8 cellular contexts compared by ENCODE assay signal in the genomic region with DNA sequence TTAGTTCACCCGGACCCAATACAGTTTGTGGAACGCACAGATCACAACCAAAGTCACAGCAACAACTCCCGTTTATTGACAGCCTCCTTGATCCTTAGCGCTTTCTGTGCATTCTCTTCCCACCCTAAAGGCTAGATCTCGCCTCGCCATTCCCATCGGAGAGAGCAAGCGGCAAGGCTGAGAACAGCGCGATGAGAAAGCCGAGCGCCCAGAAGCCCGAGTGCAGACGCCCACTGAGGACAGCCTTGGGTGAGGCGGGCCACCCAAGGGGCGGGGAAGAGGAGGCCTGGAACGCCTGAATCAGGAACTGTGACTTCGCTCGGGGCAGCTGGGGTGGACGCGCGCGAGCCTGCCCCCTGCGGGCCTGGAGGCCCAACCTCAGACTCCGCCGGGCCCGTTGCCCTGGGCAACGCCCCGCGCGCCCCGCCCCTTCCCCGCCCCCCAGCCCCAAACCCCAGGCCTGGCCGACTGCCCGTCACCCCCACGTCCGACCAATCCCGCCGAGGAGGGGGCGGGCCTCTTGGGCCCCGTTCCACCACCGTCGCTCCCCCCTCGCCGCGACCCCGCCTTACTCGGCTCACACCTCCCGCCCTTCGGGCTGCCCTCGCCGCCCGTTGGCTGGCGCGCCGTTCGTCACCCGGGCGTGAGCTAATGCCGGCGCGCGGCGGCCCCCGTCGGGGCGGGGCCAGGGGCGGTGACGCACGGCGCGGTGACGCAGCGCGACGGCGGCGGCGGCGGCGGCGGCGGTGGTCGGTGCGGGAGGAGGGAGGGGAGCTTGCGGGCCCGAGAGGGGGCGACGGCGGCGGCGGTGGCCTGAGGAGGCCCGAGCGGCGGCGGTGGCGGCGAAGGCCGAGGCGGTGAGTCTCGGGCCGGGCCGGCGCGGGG. TPM values are rescaled to one million over a fixed set of nuclear protein-coding genes. Genes with fewer than 3 reads are reported as not detected.
A peak's percentile ranks its signal among the peaks of the same experiment; 100 is the strongest.
DNase-seq lines count a peak whose midpoint lies in the region; ATAC-seq and TF ChIP-seq lines count a peak whose summit lies in the region.

A gene with protein sequence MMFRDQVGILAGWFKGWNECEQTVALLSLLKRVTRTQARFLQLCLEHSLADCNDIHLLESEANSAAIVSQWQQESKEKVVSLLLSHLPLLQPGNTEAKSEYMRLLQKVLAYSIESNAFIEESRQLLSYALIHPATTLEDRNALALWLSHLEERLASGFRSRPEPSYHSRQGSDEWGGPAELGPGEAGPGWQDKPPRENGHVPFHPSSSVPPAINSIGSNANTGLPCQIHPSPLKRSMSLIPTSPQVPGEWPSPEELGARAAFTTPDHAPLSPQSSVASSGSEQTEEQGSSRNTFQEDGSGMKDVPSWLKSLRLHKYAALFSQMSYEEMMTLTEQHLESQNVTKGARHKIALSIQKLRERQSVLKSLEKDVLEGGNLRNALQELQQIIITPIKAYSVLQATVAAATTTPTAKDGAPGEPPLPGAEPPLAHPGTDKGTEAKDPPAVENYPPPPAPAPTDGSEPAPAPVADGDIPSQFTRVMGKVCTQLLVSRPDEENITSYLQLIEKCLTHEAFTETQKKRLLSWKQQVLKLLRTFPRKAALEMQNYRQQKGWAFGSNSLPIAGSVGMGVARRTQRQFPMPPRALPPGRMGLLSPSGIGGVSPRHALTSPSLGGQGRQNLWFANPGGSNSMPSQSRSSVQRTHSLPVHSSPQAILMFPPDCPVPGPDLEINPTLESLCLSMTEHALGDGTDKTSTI (plus strand): TSS at position 702 of the 885 bp plus-strand sequence. CDS start 14,473 bp downstream, outside the sequence.

- H3K9me3 Mint-ChIP-seq in CD14-positive monocyte = peaks cover 0 to 8% (median 6%) of the 10 kb centered on the region in 7 donors

- intact Hi-C loops in CD14-positive monocyte (cut with micrococcal nuclease) (loop anchor here (2.0 to 10.0 kb wide), 6 partner anchors 50 to 493 kb away; partner anchors contain the start of genes DYRK1B (in 1 of the 2), EID2B (in 1 of the 2), MED29 (in 1 of the 2) and PAF1 (in 1 of the 2)), left lung (cut with DNase I) (no loop called here)

- peaks cover 12 to 69% of the 10 kb centered on the region in 2 donors for H3K4me1 ChIP-seq in left lung

- peak within 1 kb of the TSS; percentile 90 to 93 for H3K27ac ChIP-seq in left lung

- H3K9me3 ChIP-seq in left lung = no peaks in the 10 kb centered on the region

- peaks cover 0 to 4% (median 3%) of the 10 kb centered on the region in 3 donors for H3K27me3 Mint-ChIP-seq in CD14-positive monocyte (ENCODE audit: low read depth in 3 of 3)

- H3K4me3 ChIP-seq in left lung = peak within 1 kb of the TSS; percentile 63 to 80

- TF ChIP-seq CTCF in CD14-positive monocyte (IDR thresholded peaks at IDR 0.05) = peak; percentile 85
- TF ChIP-seq CTCF in left lung (IDR thresholded peaks at IDR 0.05) = peak; percentile 69 to 96

- H3K36me3 ChIP-seq in left lung = no peaks in the 10 kb centered on the region

- peak within 1 kb of the TSS; percentile 92 to 99 (median 95) for H3K27ac Mint-ChIP-seq in CD14-positive monocyte

- DNase-seq in CD14-positive monocyte (ENCODE audit: low spot score) (peak; percentile 99), NCI-H69 (lab: John Stamatoyannopoulos, UW) (peak; percentile 100), dedifferentiated amniotic fluid mesenchymal stem cell (ENCODE audit: extremely low spot score) (peak; percentile 97), left lung (peak; percentile 99 to 100)
- DNase-seq in activated CD4-positive, alpha-beta T cell treated with anti-CD3 and anti-CD28 coated beads, Interleukin-2, amount 50 U/mL, for 1 hour = peak; percentile 99
- DNase-seq in stimulated activated CD4-positive, alpha-beta T cell treated with anti-CD3 and anti-CD28 coated beads, Interleukin-2, amount 100 ng/mL, for 48 hours = peak; percentile 97 to 98

- no peaks in the 10 kb centered on the region for H3K27me3 ChIP-seq in left lung

- H3K4me3 Mint-ChIP-seq in CD14-positive monocyte = peak within 1 kb of the TSS; percentile 97

- peak; percentile 83 for ATAC-seq in GM19351 (IDR thresholded peaks at IDR 0.05; ENCODE audit: unreplicated experiment)
- ATAC-seq in HG03521 (IDR thresholded peaks at IDR 0.05; ENCODE audit: unreplicated experiment) = peak; percentile 87
- ATAC-seq in left lung = peak; percentile 95

- peaks cover 24 to 27% of the 10 kb centered on the region in 2 donors for H3K36me3 Mint-ChIP-seq in CD14-positive monocyte

- H3K4me1 Mint-ChIP-seq in CD14-positive monocyte = peaks cover 61% of the 10 kb centered on the region

RNA-seq across cellular contexts. Expression of the gene that starts here (rescaled TPM):
- 1 to 10 TPM; 4.5 to 5.6 TPM for polyA plus RNA-seq in CD14-positive monocyte
- 10 to 100 TPM; 74.1 to 77.0 TPM for total RNA-seq in left lung

Comparison
In these comparisons a context has a peak if more than half of its experiments do, and no peak if none do; other contexts are left out.
1. Peak in every context shown above with its lines: DNase-seq, ATAC-seq, H3K4me3 ChIP-seq and H3K27ac ChIP-seq.
2. intact Hi-C loops: an anchor here in CD14-positive monocyte (2.0 to 10.0 kb wide); none called in left lung.